In the genomic region with DNA sequence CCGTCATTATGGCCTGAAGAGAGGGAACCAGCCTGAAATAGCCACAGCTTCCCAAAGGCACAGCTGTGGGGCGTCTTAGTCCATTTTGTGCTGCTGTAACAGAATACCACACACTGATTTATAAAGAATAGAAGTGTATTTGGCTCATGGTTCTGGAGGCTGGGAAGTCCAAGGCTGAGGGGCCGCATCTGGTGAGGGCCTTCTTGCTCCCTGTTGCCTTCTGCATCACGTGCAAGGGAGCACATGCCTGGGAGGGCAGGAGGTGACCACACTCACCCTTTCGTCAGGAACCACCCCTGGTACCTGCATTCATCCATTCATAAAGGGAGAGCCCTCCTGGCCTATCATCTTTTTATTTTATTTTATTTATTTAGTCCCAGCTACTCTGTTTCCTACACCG, we compare ENCODE assay signal across 25 cellular contexts. TPM values are rescaled to one million over a fixed set of nuclear protein-coding genes. Genes with fewer than 3 reads are reported as not detected.
"Had no signal": no experiment of that assay in that cellular context is flagged by ENCODE, and none has a peak within 500 bp of the region (broad histone marks: within the 10 kb centered on the region; RNA-seq: fewer than 3 reads in every experiment).

No MANE protein-coding gene starts in this region.

- H3K9me3 ChIP-seq: esophagus squamous epithelium, left lung, lower lobe of right lung, ovary, sigmoid colon, spleen, thoracic aorta, tibial nerve, upper lobe of left lung had no signal

- H3K79me2 ChIP-seq: hepatocyte had no signal

- H3K27me3 ChIP-seq: esophagus squamous epithelium, hepatocyte, left lung, ovary, sigmoid colon, spleen, tibial nerve, upper lobe of left lung had no signal

- DNase-seq: dermis blood vessel endothelial cell; effector memory CD4-positive, alpha-beta T cell; erythroblast; esophagus squamous epithelium; foreskin melanocyte; kidney; left lung; lower lobe of right lung; nephron progenitor cell; nucleus accumbens; ovary; posterior cingulate gyrus; retina; sigmoid colon; spleen; stimulated activated naive B cell treated with anti-CD40 and anti-IgM and Interleukin-4, amounts not matched to agents 10 μg/mL and 1 μg/mL and 100 μg/mL, for 72 hours had no signal

- FAIRE-seq: endothelial cell of umbilical vein, kidney, urothelium cell line had no signal

- ATAC-seq: left lung; lower lobe of right lung; naive thymus-derived CD8-positive, alpha-beta T cell; stimulated activated naive B cell treated with anti-CD40 and anti-IgM and Interleukin-4, amounts not matched to agents 10 μg/mL and 1 μg/mL and 100 μg/mL, for 72 hours had no signal

- H3K4me2 ChIP-seq: hepatocyte had no signal

- H3K4me3 ChIP-seq: coronary artery, esophagus squamous epithelium, hepatocyte, left lung, lower lobe of right lung, ovary, sigmoid colon, skin epidermis, spleen, thoracic aorta, tibial nerve, upper lobe of left lung had no signal

- H3K4me1 ChIP-seq: esophagus squamous epithelium, left lung, lower lobe of right lung, tibial nerve, upper lobe of left lung had no signal

- H3K36me3 ChIP-seq: esophagus squamous epithelium, left lung, lower lobe of right lung, ovary, spleen, thoracic aorta, tibial nerve, upper lobe of left lung had no signal

- H2AFZ ChIP-seq: hepatocyte had no signal

- H3K27ac ChIP-seq: coronary artery, esophagus squamous epithelium, hepatocyte, left lung, lower lobe of right lung, ovary, sigmoid colon, skin epidermis, spleen, thoracic aorta, tibial nerve, upper lobe of left lung had no signal

RNA-seq across cellular contexts. Expression of gene FAM78A, which starts 23.6 kb away (rescaled TPM):
- polyA plus RNA-seq: hepatocyte had no signal
